18 cellular contexts compared by ENCODE assay signal in the genomic region with DNA sequence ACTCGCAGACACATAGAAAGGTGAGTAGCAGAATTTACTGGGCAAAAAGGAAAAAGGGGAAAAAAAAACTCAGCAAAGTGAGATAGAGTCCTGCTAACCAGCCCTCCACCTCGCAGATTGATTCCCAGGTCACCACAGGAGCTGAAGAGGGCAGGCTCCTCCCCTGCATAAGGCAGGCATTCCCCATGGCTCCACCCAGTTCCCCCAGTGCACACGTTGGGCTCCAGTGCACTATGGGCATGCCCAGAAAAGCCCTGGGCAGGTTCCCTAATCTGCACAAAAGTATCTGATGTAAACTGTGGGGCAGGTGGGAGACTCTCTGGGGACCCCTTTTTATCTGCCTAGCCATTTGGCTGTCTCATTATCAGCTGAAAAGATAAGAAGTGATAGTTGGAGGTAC.
"Had no signal": no experiment of that assay in that cellular context is flagged by ENCODE, and none has a peak within 500 bp of the region (broad histone marks: within the 10 kb centered on the region; RNA-seq: fewer than 3 reads in every experiment).

No MANE protein-coding gene starts in this region.

- FAIRE-seq: endometrium had no signal

- ATAC-seq: heart right ventricle, left lobe of liver, lower lobe of right lung, upper lobe of right lung had no signal

- H3K4me1 ChIP-seq: heart right ventricle, lower lobe of right lung, upper lobe of right lung had no signal

- H3K4me3 ChIP-seq: heart right ventricle, lower lobe of right lung, upper lobe of right lung had no signal

- H3K36me3 ChIP-seq: brain microvascular endothelial cell, heart right ventricle, lower lobe of right lung, upper lobe of right lung had no signal

- H3K27ac ChIP-seq: brain microvascular endothelial cell, heart right ventricle, lower lobe of right lung, upper lobe of right lung, VCaP had no signal

- H3K9me3 ChIP-seq: lower lobe of right lung, upper lobe of right lung had no signal

- H3K27me3 ChIP-seq: brain microvascular endothelial cell, heart right ventricle, upper lobe of right lung had no signal

- DNase-seq: activated CD4-positive, alpha-beta T cell treated with anti-CD3 and anti-CD28 coated beads for 1 hour; activated gamma-delta T cell treated with Interleukin-2 at 50 U/mL for 16 hours; activated T-cell treated with anti-CD3 and anti-CD28 coated beads, Interleukin-2, amount 50 U/mL, for 1 hour; aorta; brain microvascular endothelial cell; caudate nucleus; effector CD4-positive, alpha-beta T cell; heart right ventricle; lower lobe of right lung; naive B cell; posterior cingulate gyrus; stimulated activated CD4-positive, alpha-beta T cell treated with anti-CD3 and anti-CD28 coated beads, Interleukin-4, amount 100 ng/mL, for 24 hours; stimulated activated naive CD4-positive, alpha-beta T cell treated with Interleukin-2 at 50 U/mL for 16 hours; T-helper 2 cell; upper lobe of right lung had no signal
